ENCODE assay signal across 8 cellular contexts in genomic region chr3:88005066-88005465, GRCh38. TPM values are rescaled to one million over a fixed set of nuclear protein-coding genes. Genes with fewer than 3 reads are reported as not detected.
DNase-seq lines count a peak whose midpoint lies in the region; ATAC-seq, FAIRE-seq and TF ChIP-seq lines count a peak whose summit lies in the region.

No MANE protein-coding gene starts in this region.

- no peak overlapping the region for H3K4ac ChIP-seq in mesendoderm (ENCODE audit: low read depth, low read length)

- H3K9ac ChIP-seq in K562 (ENCODE audit: insufficient read depth in 1 of 2, low read depth in 2 of 2, low read length in 2 of 2), result no peak overlapping the region
- H3K9ac ChIP-seq in mesendoderm (ENCODE audit: low read length), result no peak overlapping the region

- no peak for TF ChIP-seq POLR2A in K562 (conservative IDR thresholded peaks at IDR 0.05)

- H3K4me1 ChIP-seq in K562 (replicated peaks in 1 of 2; ENCODE audit: control insufficient read depth in 2 of 2, insufficient read depth in 2 of 2, low read length in 2 of 2) (no peaks in the 10 kb centered on the region), mesendoderm (ENCODE audit: control insufficient read depth, low read depth, low read length) (no peaks in the 10 kb centered on the region)

- no peak overlapping the region for H2BK120ac ChIP-seq in mesendoderm (ENCODE audit: low read depth, low read length)

- H4K5ac ChIP-seq in mesendoderm (ENCODE audit: low read length), result no peak overlapping the region

- in situ Hi-C loops in K562 (cut with MboI), result loop anchor here (25.0 kb wide), 1 partner anchor 693 kb away; no protein-coding TSS in a partner anchor

- no peaks in the 10 kb centered on the region for H3K9me1 ChIP-seq in K562 (ENCODE audit: control insufficient read depth, insufficient read depth, low read length)

- WGBS in K562 (ENCODE audit: insufficient coverage, low coverage, missing lambda C conversion rate), result 18% methylated on average over 2 of the region's 2 CpGs
- no CpG with 5 or more reads among the region's 2 CpGs for WGBS in mesendoderm (ENCODE audit: extremely low coverage, insufficient coverage, low lambda C conversion rate)

- intact Hi-C loops in K562 (cut with micrococcal nuclease), result loop anchor here (1.0 to 10.0 kb wide), 4 partner anchors 108 to 1230 kb away; no protein-coding TSS in a partner anchor

- ATAC-seq in GM18858 (IDR thresholded peaks at IDR 0.05; ENCODE audit: unreplicated experiment), result peak; percentile 40
- peak; percentile 66 for ATAC-seq in K562
- ATAC-seq in GM21786 (IDR thresholded peaks at IDR 0.05; ENCODE audit: unreplicated experiment), result no peak
- no peak for ATAC-seq in HG02588 (IDR thresholded peaks at IDR 0.05; ENCODE audit: unreplicated experiment)

- H3K9me3 ChIP-seq in K562 (replicated peaks; ENCODE audit: control insufficient read depth, insufficient read depth, low read depth, low read length), result no peaks in the 10 kb centered on the region

- no peak for TF ChIP-seq EP300 in K562 (IDR thresholded peaks at IDR 0.05; ENCODE audit: low read length)

- no peak overlapping the region for H3K18ac ChIP-seq in mesendoderm (ENCODE audit: low read length)

- BruUV-seq in K562 (replicated peaks; lab: Mats Ljungman, UMichigan), result no TSS peak

- H2AK5ac ChIP-seq in mesendoderm (ENCODE audit: low read length), result no peak overlapping the region

- no peak overlapping the region for H3K23ac ChIP-seq in mesendoderm (ENCODE audit: low read length)

- TF ChIP-seq CTCF in AG04449 (IDR thresholded peaks at IDR 0.05; ENCODE audit: insufficient read depth, low read length, missing control alignments) (peak; percentile 5), LNCaP clone FGC (IDR thresholded peaks at IDR 0.05; ENCODE audit: control insufficient read depth, extremely low read depth, insufficient read depth) (peak; percentile 55), K562 (IDR thresholded peaks at IDR 0.05 in 2 of 3, conservative IDR thresholded peaks at IDR 0.05 in 1 of 3; ENCODE audit: insufficient read depth in 2 of 3, low read depth in 1 of 3, low read length in 3 of 3) (peak in 1 of 3 experiments; percentile 47; a peak in 2 of 6 replicates)

- peak; percentile 14 for DNase-seq in AG04449 (ENCODE audit: low read depth, low spot score)
- DNase-seq in LNCaP clone FGC (ENCODE audit: low read depth), result peak; percentile 13
- peak in 2 of 4 experiments; percentile 15 to 16 for DNase-seq in K562 (ENCODE audit: extremely low read depth in 1 of 4, low spot score in 3 of 4)
- DNase-seq in mesendoderm, result peak; percentile 26
- DNase-seq in NCI-H524 treated with DMSO at 0.1 percent for 48 hours (lab: John Stamatoyannopoulos, UW), result no peak

- H3K79me2 ChIP-seq in K562 (ENCODE audit: control insufficient read depth, insufficient read depth, low read length) (no peaks in the 10 kb centered on the region), mesendoderm (ENCODE audit: control insufficient read depth, insufficient read depth, low read length) (no peaks in the 10 kb centered on the region)

- peak overlapping the region; percentile 27; the same call in 1 of the 2 replicates for H2AFZ ChIP-seq in K562 (ENCODE audit: low read depth, low read length)

- no peak overlapping the region for H2BK15ac ChIP-seq in mesendoderm (replicated peaks; ENCODE audit: low read depth)

- TF ChIP-seq RAD21 in K562 (CRISPR knock-in tag; conservative IDR thresholded peaks at IDR 0.05 in 1 of 2, IDR thresholded peaks at IDR 0.05 in 1 of 2), result peak; percentile 43 to 73

- no peaks in the 10 kb centered on the region for H3K79me1 ChIP-seq in mesendoderm (ENCODE audit: low read length)

- CTCF ChIA-PET in AG04449 (lab: Yijun Ruan, JAX) (interaction anchor here (0.7 to 4.0 kb wide), 18 partner anchors 9 to 1231 kb away, joined by 3 to 42 read pairs (median 5); no protein-coding TSS in a partner anchor), K562 (lab: Yijun Ruan, JAX; ENCODE audit: low intra/inter-chr PET ratio) (interaction anchor here (0.7 to 1.6 kb wide), 6 partner anchors 174 to 745 kb away, joined by 3 to 10 read pairs (median 4); no protein-coding TSS in a partner anchor)

- no peak overlapping the region for H2BK5ac ChIP-seq in mesendoderm (ENCODE audit: low read length)

- H3K4me2 ChIP-seq in K562 (ENCODE audit: insufficient read depth, low read length) (no peak overlapping the region), mesendoderm (ENCODE audit: low read length) (no peak overlapping the region)

- H3K56ac ChIP-seq in mesendoderm (ENCODE audit: low read length), result no peak overlapping the region

- no peak overlapping the region for H4K8ac ChIP-seq in mesendoderm (ENCODE audit: low read depth, low read length)

- no peaks in the 10 kb centered on the region for H4K20me1 ChIP-seq in K562 (replicated peaks; ENCODE audit: control insufficient read depth, insufficient read depth, low read length)

- H3K36me3 ChIP-seq in K562 (ENCODE audit: control insufficient read depth, insufficient read depth, low read length), result no peaks in the 10 kb centered on the region
- H3K36me3 ChIP-seq in mesendoderm (ENCODE audit: control insufficient read depth, insufficient read depth, low read length), result no peaks in the 10 kb centered on the region

- POLR2A ChIA-PET in AG04449 (lab: Yijun Ruan, JAX), result no interaction called here
- POLR2A ChIA-PET in K562 (lab: Yijun Ruan, JAX), result interaction anchor here (1.0 kb wide), 1 partner anchor 109 kb away, joined by 4 read pairs; no protein-coding TSS in a partner anchor

- H3K27ac ChIP-seq in K562 (ENCODE audit: extremely low read depth, low read depth, low read length) (no peak overlapping the region), mesendoderm (ENCODE audit: low read depth, low read length) (no peak overlapping the region)

- peak; percentile 49 for FAIRE-seq in K562 (lab: Jason Lieb, UNC)

- H3K27me3 ChIP-seq in K562 (ENCODE audit: control insufficient read depth in 2 of 2, insufficient read depth in 2 of 2, low read length in 2 of 2) (no peaks in the 10 kb centered on the region), mesendoderm (ENCODE audit: insufficient read depth, low read length, poor library complexity) (no peaks in the 10 kb centered on the region)

- H3K4me3 ChIP-seq in AG04449 (ENCODE audit: low read depth, low read length) (no peak overlapping the region), LNCaP clone FGC (ENCODE audit: low read depth, low read length) (no peak overlapping the region), K562 (no peak overlapping the region), mesendoderm (ENCODE audit: low read length) (no peak overlapping the region)

TF ChIP-seq in K562, 482 proteins besides CTCF, POLR2A, EP300 and RAD21 (continues in another document):
- TF ChIP-seq SIRT6 (IDR thresholded peaks at IDR 0.05; ENCODE audit: low read depth, low read length), result no peak
- no peak for TF ChIP-seq EZH2 (IDR thresholded peaks at IDR 0.05; ENCODE audit: borderline replicate concordance, low read depth, low read length)
- no peak for TF ChIP-seq COPS2 (conservative IDR thresholded peaks at IDR 0.05)
- TF ChIP-seq ZNF165 (CRISPR knock-in tag; IDR thresholded peaks at IDR 0.05; ENCODE audit: borderline replicate concordance), result no peak

RNA-seq across cellular contexts. Expression of gene CGGBP1, which starts 53.7 kb away (rescaled TPM):
- total RNA-seq in K562 (2011; cell fraction: chromatin; rRNA removed; ENCODE audit: low replicate concordance), result 27.8 and 66.6 TPM in 2 replicates
- 13.7 and 18.7 TPM in 2 replicates for total RNA-seq in K562 (2011; cell fraction: nucleolus; rRNA removed)
- total RNA-seq in K562 (2011; cell fraction: nucleoplasm; rRNA removed), result 36.2 and 39.1 TPM in 2 replicates
- total RNA-seq in K562 (2014; rRNA removed), result 14.4 and 18.0 TPM in 2 replicates
- total RNA-seq in K562 (2014; rRNA removed; fragmentation: Illumina TruSeq; extraction: Trizol), result 37.8 and 46.5 TPM in 2 replicates
- 38.2 and 43.2 TPM in 2 replicates for total RNA-seq in K562 (2015; rRNA removed; fragmentation: Illumina TruSeq; extraction: Trizol)
- total RNA-seq in K562 (2021), result 37.9 and 39.2 TPM in 2 replicates
- 43.2 and 46.5 TPM in 2 replicates for polyA plus RNA-seq in K562 (2011; rRNA removed)
- polyA plus RNA-seq in K562 (2011; cell fraction: cytosol; rRNA removed), result 14.0 and 19.7 TPM in 2 replicates
- 59.2 and 66.8 TPM in 2 replicates for polyA plus RNA-seq in K562 (2011; cell fraction: nucleus; rRNA removed)
- 35.4 and 41.1 TPM in 2 replicates for polyA plus RNA-seq in K562 (2012)
- 41.2 and 47.8 TPM in 2 replicates for polyA plus RNA-seq in K562 (2014; fragmentation: Illumina TruSeq; extraction: Trizol)
- 10 to 100 TPM; 26.6 to 35.8 TPM for polyA plus RNA-seq in K562 (2014; fragmentation: Nextera tagmentation; extraction: Ambion mirVana)
- 24.9 and 29.4 TPM in 2 replicates for polyA plus RNA-seq in K562 (2014; rRNA removed)
- 68.4 and 74.6 TPM in 2 replicates for polyA minus RNA-seq in K562 (2011; rRNA and poly(A)+ RNA removed)
- 18.3 and 26.2 TPM in 2 replicates for polyA minus RNA-seq in K562 (2011; cell fraction: cytosol; rRNA and poly(A)+ RNA removed)
- 25.6 and 57.9 TPM in 2 replicates for polyA minus RNA-seq in K562 (2011; cell fraction: nucleus; rRNA and poly(A)+ RNA removed)
- polyA plus RNA-seq in mesendoderm (2013, experiment 1 of 2), result 39.6 TPM
- 38.6 TPM for polyA plus RNA-seq in mesendoderm (2013, experiment 2 of 2)

RNA-seq across cellular contexts. Expression of gene ZNF654, which starts 54.0 kb away (rescaled TPM):
- 7.0 and 28.2 TPM in 2 replicates for total RNA-seq in K562 (2011; cell fraction: chromatin; rRNA removed; ENCODE audit: low replicate concordance)
- total RNA-seq in K562 (2011; cell fraction: nucleolus; rRNA removed), result 5.8 and 6.4 TPM in 2 replicates
- total RNA-seq in K562 (2011; cell fraction: nucleoplasm; rRNA removed), result 6.7 and 12.7 TPM in 2 replicates
- total RNA-seq in K562 (2014; rRNA removed) (2.5 and 3.6 TPM in 2 replicates), K562 (2014; rRNA removed; fragmentation: Illumina TruSeq; extraction: Trizol) (6.8 and 7.4 TPM in 2 replicates), K562 (2015; rRNA removed; fragmentation: Illumina TruSeq; extraction: Trizol) (8.4 and 8.6 TPM in 2 replicates), K562 (2021) (5.1 and 6.8 TPM in 2 replicates)
- polyA plus RNA-seq in K562 (2011; rRNA removed) (4.1 and 5.1 TPM in 2 replicates), K562 (2014; fragmentation: Illumina TruSeq; extraction: Trizol) (4.2 and 6.2 TPM in 2 replicates), K562 (2014; fragmentation: Nextera tagmentation; extraction: Ambion mirVana) (1 to 10 TPM; 2.4 to 2.5 TPM), K562 (2014; rRNA removed) (2.1 and 4.2 TPM in 2 replicates)
- polyA plus RNA-seq in K562 (2011; cell fraction: cytosol; rRNA removed), result 0.63 and 2.8 TPM in 2 replicates
- 4.8 and 6.1 TPM in 2 replicates for polyA plus RNA-seq in K562 (2011; cell fraction: nucleus; rRNA removed)
- 5.1 and 5.3 TPM in 2 replicates for polyA plus RNA-seq in K562 (2012)
- 9.6 and 12.0 TPM in 2 replicates for polyA minus RNA-seq in K562 (2011; rRNA and poly(A)+ RNA removed)
- 3.8 and 7.1 TPM in 2 replicates for polyA minus RNA-seq in K562 (2011; cell fraction: cytosol; rRNA and poly(A)+ RNA removed)
- polyA minus RNA-seq in K562 (2011; cell fraction: nucleus; rRNA and poly(A)+ RNA removed), result 10.6 and 19.0 TPM in 2 replicates
- polyA plus RNA-seq in mesendoderm (2013, experiment 1 of 2), result 2.8 TPM
- polyA plus RNA-seq in mesendoderm (2013, experiment 2 of 2), result 3.2 TPM

Comparison
In these comparisons a context has a peak if more than half of its experiments do, and no peak if none do; other contexts are left out.
1. ATAC-seq: peak in GM18858 (single experiment) and K562 (single experiment); none in GM21786 (single experiment) and HG02588 (single experiment).